9 cellular contexts compared by ENCODE assay signal in genomic region chrX:154429708-154430107, GRCh38. TPM values are rescaled to one million over a fixed set of nuclear protein-coding genes. Genes with fewer than 3 reads are reported as not detected.
A peak's percentile ranks its signal among the peaks of the same experiment; 100 is the strongest.
DNase-seq lines count a peak whose midpoint lies in the region; ATAC-seq and TF ChIP-seq lines count a peak whose summit lies in the region.
"Had no signal": no experiment of that assay in that cellular context is flagged by ENCODE, and none has a peak within 500 bp of the region (broad histone marks: within the 10 kb centered on the region; RNA-seq: fewer than 3 reads in every experiment).

No MANE protein-coding gene starts in this region.

- H3K4me3 ChIP-seq in DND-41 (ENCODE audit: low read depth in 1 of 2, low read length in 2 of 2), result peak overlapping the region in 1 of 2 experiments; percentile 88; a peak in 2 of 4 replicates
- peak overlapping the region; percentile 95 for H3K4me3 ChIP-seq in OCI-LY3 (ENCODE audit: low read length)
- H3K4me3 ChIP-seq in endodermal cell (ENCODE audit: low read length), result peak overlapping the region; percentile 84

- H3K9me3 ChIP-seq in DND-41 (ENCODE audit: insufficient read depth, low read length, severe bottlenecking) (no peaks in the 10 kb centered on the region), OCI-LY3 (ENCODE audit: insufficient read depth, low read length) (no peaks in the 10 kb centered on the region), endodermal cell (ENCODE audit: control insufficient read depth, low read length) (no peaks in the 10 kb centered on the region)

- WGBS in endodermal cell (ENCODE audit: insufficient coverage in 1 of 2, insufficient read length in 1 of 2), 2 experiments, result 100% methylated on average over 2 of the region's 2 CpGs; no CpG with 5 or more reads in 1 of the 2 experiments

- H3K36me3 ChIP-seq in DND-41 (ENCODE audit: insufficient read depth, low read length) (peaks cover 32% of the 10 kb centered on the region), OCI-LY3 (replicated peaks; ENCODE audit: low read depth, low read length) (no peaks in the 10 kb centered on the region), endodermal cell (ENCODE audit: control insufficient read depth, insufficient read depth, low read length) (no peaks in the 10 kb centered on the region)

- H3K36me3 Mint-ChIP-seq in endodermal cell (ENCODE audit: low read depth) (peaks cover 11% of the 10 kb centered on the region), progenitor cell of endocrine pancreas (ENCODE audit: insufficient read depth) (peaks cover 9% of the 10 kb centered on the region)

- H2AFZ ChIP-seq in DND-41 (ENCODE audit: low read depth, low read length) (no peak overlapping the region), OCI-LY3 (ENCODE audit: low read depth, low read length) (no peak overlapping the region)

- no peak for ATAC-seq in DND-41 (ENCODE audit: insufficient read depth, low read depth)
- ATAC-seq in GM21526 (IDR thresholded peaks at IDR 0.05; ENCODE audit: low FRiP score, unreplicated experiment), result no peak
- no peak for ATAC-seq in HG03045 (IDR thresholded peaks at IDR 0.05; ENCODE audit: unreplicated experiment)

- H3K27ac Mint-ChIP-seq in endodermal cell (no peak overlapping the region), progenitor cell of endocrine pancreas (no peak overlapping the region)

- H3K9me3 Mint-ChIP-seq in endodermal cell, result peaks cover 64% of the 10 kb centered on the region
- peaks cover 8% of the 10 kb centered on the region for H3K9me3 Mint-ChIP-seq in progenitor cell of endocrine pancreas (ENCODE audit: low read depth)

- no peaks in the 10 kb centered on the region for H3K27me3 Mint-ChIP-seq in endodermal cell (ENCODE audit: insufficient read depth)
- H3K27me3 Mint-ChIP-seq in progenitor cell of endocrine pancreas, result no peaks in the 10 kb centered on the region

- H3K79me2 ChIP-seq in DND-41 (ENCODE audit: insufficient read depth, low read length), result peaks cover 30% of the 10 kb centered on the region
- H3K79me2 ChIP-seq in OCI-LY3 (ENCODE audit: low read length), result peaks cover 22% of the 10 kb centered on the region

- TF ChIP-seq CTCF in DND-41 (IDR thresholded peaks at IDR 0.05; ENCODE audit: borderline replicate concordance, extremely low read depth, low read length, poor library complexity, severe bottlenecking) (no peak), OCI-LY3 (IDR thresholded peaks at IDR 0.05; ENCODE audit: low read depth, low read length) (no peak), endodermal cell (conservative IDR thresholded peaks at IDR 0.05) (no peak), progenitor cell of endocrine pancreas (IDR thresholded peaks at IDR 0.05; ENCODE audit: unreplicated experiment) (no peak)

- H3K27ac ChIP-seq in DND-41 (ENCODE audit: low read length), result no peak overlapping the region
- no peak overlapping the region for H3K27ac ChIP-seq in OCI-LY3 (ENCODE audit: low read length)
- H3K27ac ChIP-seq in endodermal cell (ENCODE audit: low read depth, low read length), result no peak overlapping the region

- peak overlapping the region; percentile 68 for H3K4me3 Mint-ChIP-seq in endodermal cell
- H3K4me3 Mint-ChIP-seq in progenitor cell of endocrine pancreas (ENCODE audit: low read depth), result peak overlapping the region; percentile 74

- DNase-seq in DND-41, result no peak
- no peak for DNase-seq in endodermal cell
- DNase-seq in progenitor cell of endocrine pancreas (ENCODE audit: low spot score, unreplicated experiment), result no peak
- no peak for DNase-seq in amygdala (lab: John Stamatoyannopoulos, UW)
- DNase-seq in DMS153 (lab: John Stamatoyannopoulos, UW), result no peak
- DNase-seq: NCI-H748 treated with DMSO at 0.1 percent for 48 hours had no signal

- H3K4me1 Mint-ChIP-seq in endodermal cell (no peaks in the 10 kb centered on the region), progenitor cell of endocrine pancreas (ENCODE audit: low read depth) (peaks cover 16% of the 10 kb centered on the region)

- H4K20me1 ChIP-seq in DND-41 (ENCODE audit: insufficient read depth, low read length), result no peaks in the 10 kb centered on the region
- no peaks in the 10 kb centered on the region for H4K20me1 ChIP-seq in OCI-LY3 (ENCODE audit: insufficient read depth, low read length)

- peaks cover 34% of the 10 kb centered on the region for H3K4me1 ChIP-seq in DND-41 (ENCODE audit: insufficient read depth, low read length)
- peaks cover 12% of the 10 kb centered on the region for H3K4me1 ChIP-seq in OCI-LY3 (ENCODE audit: low read length)
- no peaks in the 10 kb centered on the region for H3K4me1 ChIP-seq in endodermal cell (ENCODE audit: control insufficient read depth, insufficient read depth, low read length)

- peak overlapping the region; percentile 86 for H3K4me2 ChIP-seq in DND-41 (ENCODE audit: insufficient read depth, low read length)
- peak overlapping the region; percentile 87 for H3K4me2 ChIP-seq in OCI-LY3 (ENCODE audit: low read length)

- no peaks in the 10 kb centered on the region for H3K27me3 ChIP-seq in DND-41 (ENCODE audit: insufficient read depth, low read length, poor library complexity)
- H3K27me3 ChIP-seq in OCI-LY3 (ENCODE audit: low read depth, low read length), result no peaks in the 10 kb centered on the region
- H3K27me3 ChIP-seq in endodermal cell (ENCODE audit: control insufficient read depth, insufficient read depth, low read length, poor library complexity, severe bottlenecking), result no peaks in the 10 kb centered on the region

- peak overlapping the region; percentile 79; the same call in 1 of the 2 replicates for H3K9ac ChIP-seq in DND-41 (ENCODE audit: low read depth, low read length)
- H3K9ac ChIP-seq in OCI-LY3 (ENCODE audit: low read length), result no peak overlapping the region
- no peak overlapping the region for H3K9ac ChIP-seq in endodermal cell (ENCODE audit: extremely low read depth, low read length, poor library complexity, severe bottlenecking)

RNA-seq across cellular contexts. Expression of gene ATP6AP1, which starts 1.2 kb away (rescaled TPM):
- total RNA-seq in endodermal cell, result 10 to 100 TPM; 61.6 to 66.8 TPM
- polyA plus RNA-seq in endodermal cell (2013, experiment 1 of 2), result 92.5 TPM
- 84.1 TPM for polyA plus RNA-seq in endodermal cell (2013, experiment 2 of 2)
- total RNA-seq in progenitor cell of endocrine pancreas, result 82.1 and 87.5 TPM in 2 replicates

RNA-seq across cellular contexts. Expression of gene GDI1, which starts 7.2 kb away (rescaled TPM):
- total RNA-seq in endodermal cell (100 to 1,000 TPM; 143 to 179 TPM), progenitor cell of endocrine pancreas (149 and 151 TPM in 2 replicates)
- 302 TPM for polyA plus RNA-seq in endodermal cell (2013, experiment 1 of 2)
- 251 TPM for polyA plus RNA-seq in endodermal cell (2013, experiment 2 of 2)

RNA-seq across cellular contexts. Expression of gene FAM50A, which starts 14.2 kb away (rescaled TPM):
- total RNA-seq in endodermal cell, result 100 to 1,000 TPM in 1 of 2 donors, 10 to 100 TPM in 1; 91.0 to 102 TPM
- 69.6 TPM for polyA plus RNA-seq in endodermal cell (2013, experiment 1 of 2)
- 74.4 TPM for polyA plus RNA-seq in endodermal cell (2013, experiment 2 of 2)
- total RNA-seq in progenitor cell of endocrine pancreas, result 65.8 and 66.7 TPM in 2 replicates

RNA-seq across cellular contexts. Expression of gene TAFAZZIN, which starts 18.4 kb away (rescaled TPM):
- total RNA-seq in endodermal cell, result 10 to 100 TPM; 32.9 to 62.9 TPM
- polyA plus RNA-seq in endodermal cell (2013, experiment 1 of 2), result 40.6 TPM
- polyA plus RNA-seq in endodermal cell (2013, experiment 2 of 2), result 39.8 TPM
- 34.5 and 38.4 TPM in 2 replicates for total RNA-seq in progenitor cell of endocrine pancreas

RNA-seq across cellular contexts. Expression of gene DNASE1L1, which starts 20.7 kb away (rescaled TPM):
- total RNA-seq in endodermal cell, result 10 to 100 TPM; 13.8 to 17.0 TPM
- 13.1 TPM for polyA plus RNA-seq in endodermal cell (2013, experiment 1 of 2)
- 10.9 TPM for polyA plus RNA-seq in endodermal cell (2013, experiment 2 of 2)
- 12.7 and 14.3 TPM in 2 replicates for total RNA-seq in progenitor cell of endocrine pancreas
